8 cellular contexts compared by ENCODE assay signal in the genomic region with DNA sequence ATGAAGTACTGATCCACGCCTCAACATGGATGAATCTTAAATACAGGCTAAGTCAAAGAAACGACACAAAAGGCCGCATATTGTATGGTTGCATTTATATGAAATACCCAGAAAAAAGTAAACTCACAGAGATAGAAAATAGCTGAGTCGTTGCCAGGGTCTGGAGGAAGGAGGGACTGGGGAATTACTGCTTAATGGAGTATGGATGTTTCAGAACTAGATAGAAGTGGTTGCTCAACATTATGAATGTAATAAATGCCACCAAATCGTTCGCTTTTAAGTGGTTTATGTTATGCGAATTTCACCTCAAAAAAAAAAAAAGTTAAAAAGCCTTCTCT. TPM values are rescaled to one million over a fixed set of nuclear protein-coding genes. Genes with fewer than 3 reads are reported as not detected.
A peak's percentile ranks its signal among the peaks of the same experiment; 100 is the strongest.
DNase-seq lines count a peak whose midpoint lies in the region; ATAC-seq and TF ChIP-seq lines count a peak whose summit lies in the region.

No MANE protein-coding gene starts in this region.

- no peak for TF ChIP-seq CTCF in ovary (IDR thresholded peaks at IDR 0.05)

- WGBS in ovary, 3 donors, result 12 to 22% (median 15%) methylated on average over 7 of the region's 7 CpGs

- intact Hi-C loops in ovary (cut with DNase I), result no loop called here

- no peaks in the 10 kb centered on the region for H3K9me3 ChIP-seq in CD8-positive, alpha-beta memory T cell (ENCODE audit: low read length)
- H3K9me3 ChIP-seq in NT2/D1 (ENCODE audit: insufficient read depth, low read length) (no peaks in the 10 kb centered on the region), endocrine pancreas (ENCODE audit: control insufficient read depth, low read length) (no peaks in the 10 kb centered on the region), ovary (no peaks in the 10 kb centered on the region)

- CTCF ChIA-PET in CD8-positive, alpha-beta memory T cell (lab: Charles Lee), result interaction anchor here (0.6 to 3.6 kb wide), 4 partner anchors 11 to 19 kb away, joined by 3 to 21 read pairs (median 4); no protein-coding TSS in a partner anchor

- H3K4me1 ChIP-seq in CD8-positive, alpha-beta memory T cell (ENCODE audit: insufficient read depth, low read length), result peaks cover 12% of the 10 kb centered on the region
- H3K4me1 ChIP-seq in NT2/D1 (ENCODE audit: insufficient read depth, insufficient read length) (no peaks in the 10 kb centered on the region), endocrine pancreas (ENCODE audit: control insufficient read depth, insufficient read depth, low read length) (peaks cover 5% of the 10 kb centered on the region), ovary (ENCODE audit: insufficient read depth) (peaks cover 6% of the 10 kb centered on the region)

- peaks cover 39 to 42% (median 39%) of the 10 kb centered on the region in 3 donors for H3K4me1 Mint-ChIP-seq in CD8-positive, alpha-beta memory T cell

- no peak for DNase-seq in CD8-positive, alpha-beta memory T cell
- no peak for DNase-seq in NT2/D1 (ENCODE audit: low read depth, low spot score)
- no peak for DNase-seq in ovary
- DNase-seq in NCI-H146 treated with DMSO at 0.1 percent for 48 hours (lab: John Stamatoyannopoulos, UW; ENCODE audit: unreplicated experiment), result no peak
- DNase-seq in NCI-H1930 (lab: John Stamatoyannopoulos, UW), result no peak

- no peak for TF ChIP-seq EP300 in ovary (IDR thresholded peaks at IDR 0.05)

- H3K27me3 Mint-ChIP-seq in CD8-positive, alpha-beta memory T cell, result peaks cover 1 to 10% of the 10 kb centered on the region in 2 donors

- no peak for ATAC-seq in HG02642 (IDR thresholded peaks at IDR 0.05; ENCODE audit: poor library complexity, unreplicated experiment)
- ATAC-seq in HG02798 (IDR thresholded peaks at IDR 0.05; ENCODE audit: poor library complexity, unreplicated experiment), result no peak

- POLR2A ChIA-PET in CD8-positive, alpha-beta memory T cell (lab: Charles Lee), result interaction anchor here (0.6 to 1.5 kb wide), 3 partner anchors 15 to 1107 kb away, joined by 4 to 7 read pairs (median 4); no protein-coding TSS in a partner anchor

- peak overlapping the region; percentile 65 for H3K4me3 ChIP-seq in CD8-positive, alpha-beta memory T cell (ENCODE audit: low read length)
- peak overlapping the region; percentile 69 for H3K4me3 ChIP-seq in NT2/D1 (ENCODE audit: insufficient read length, low read depth)
- H3K4me3 ChIP-seq in endocrine pancreas (ENCODE audit: control insufficient read depth, insufficient read depth, low read length), result peak overlapping the region; percentile 84
- peak overlapping the region; percentile 73 for H3K4me3 ChIP-seq in ovary

- peak overlapping the region; percentile 90 to 98 (median 96) for H3K4me3 Mint-ChIP-seq in CD8-positive, alpha-beta memory T cell

- H3K27ac ChIP-seq in CD8-positive, alpha-beta memory T cell (ENCODE audit: low read depth, low read length), result peak overlapping the region; percentile 77
- peak overlapping the region in 1 of 2 donors; percentile 60 for H3K27ac ChIP-seq in ovary

- peak overlapping the region; percentile 70 to 97 (median 93) for H3K27ac Mint-ChIP-seq in CD8-positive, alpha-beta memory T cell

- no peaks in the 10 kb centered on the region for H3K27me3 ChIP-seq in CD8-positive, alpha-beta memory T cell (ENCODE audit: insufficient read depth, low read length, poor library complexity, severe bottlenecking)
- H3K27me3 ChIP-seq in NT2/D1 (ENCODE audit: insufficient read depth, insufficient read length) (no peaks in the 10 kb centered on the region), endocrine pancreas (ENCODE audit: control insufficient read depth, insufficient read depth, low read length) (no peaks in the 10 kb centered on the region), ovary (no peaks in the 10 kb centered on the region)

- H3K9me3 Mint-ChIP-seq in CD8-positive, alpha-beta memory T cell, result no peaks in the 10 kb centered on the region

- H3K36me3 Mint-ChIP-seq in CD8-positive, alpha-beta memory T cell, result peaks cover 0 to 8% (median 0%) of the 10 kb centered on the region in 3 donors

- no peak for TF ChIP-seq POLR2A in ovary (IDR thresholded peaks at IDR 0.05)

- no peaks in the 10 kb centered on the region for H3K36me3 ChIP-seq in CD8-positive, alpha-beta memory T cell (ENCODE audit: insufficient read depth, low read length)
- H3K36me3 ChIP-seq in NT2/D1 (ENCODE audit: insufficient read depth, insufficient read length, low read length) (peaks cover 5% of the 10 kb centered on the region), endocrine pancreas (ENCODE audit: control insufficient read depth, insufficient read depth, low read length) (no peaks in the 10 kb centered on the region), ovary (no peaks in the 10 kb centered on the region)

- H3K9ac ChIP-seq in NT2/D1 (ENCODE audit: insufficient read length, low read depth), result peak overlapping the region; percentile 83
- H3K9ac ChIP-seq in endocrine pancreas (ENCODE audit: control insufficient read depth, insufficient read depth, low read length), result peak overlapping the region; percentile 97

RNA-seq across cellular contexts. Expression of gene MSANTD3, which starts 0.8 kb away (rescaled TPM):
- 10 to 100 TPM; 18.2 to 21.3 TPM for total RNA-seq in CD8-positive, alpha-beta memory T cell
- 7.2 TPM for polyA plus RNA-seq in CD8-positive, alpha-beta memory T cell
- total RNA-seq in ovary, result 10 to 100 TPM in 6 of 7 donors, 1 to 10 TPM in 1; 8.1 to 16.1 (median 14.7) TPM
- polyA plus RNA-seq in ovary, result 10 to 100 TPM; 11.3 to 14.9 TPM

RNA-seq across cellular contexts. Expression of gene TMEFF1, which starts 46.8 kb away (rescaled TPM):
- under 1 TPM; 0.37 to 0.38 TPM for total RNA-seq in CD8-positive, alpha-beta memory T cell
- polyA plus RNA-seq in CD8-positive, alpha-beta memory T cell, result not detected
- 1 to 10 TPM in 1 of 7 donors, under 1 TPM in 4, not detected in 2; 0.74 to 1.2 (median 0.94) TPM for total RNA-seq in ovary
- under 1 TPM; 0.10 to 0.57 TPM for polyA plus RNA-seq in ovary
